29 cellular contexts compared by ENCODE assay signal in genomic region chr13:30058429-30058828, GRCh38.
"Had no signal": no experiment of that assay in that cellular context is flagged by ENCODE, and none has a peak within 500 bp of the region (broad histone marks: within the 10 kb centered on the region; RNA-seq: fewer than 3 reads in every experiment).

No MANE protein-coding gene starts in this region.

- H3K4me1 Mint-ChIP-seq: natural killer cell; stimulated activated effector memory CD8-positive, alpha-beta T cell treated with anti-CD3 and anti-CD28 coated beads, Interleukin-12 subunit alpha, Interleukin-12 subunit beta, amount 100 ng/mL, for 72 hours; stimulated activated naive CD8-positive, alpha-beta T cell treated with anti-CD3 and anti-CD28 coated beads, Interleukin-15, amount 100 ng/mL, for 72 hours had no signal

- H3K4me3 Mint-ChIP-seq: natural killer cell; nephron; neural progenitor cell; stimulated activated effector memory CD8-positive, alpha-beta T cell treated with anti-CD3 and anti-CD28 coated beads, Interleukin-12 subunit alpha, Interleukin-12 subunit beta, amount 100 ng/mL, for 72 hours; stimulated activated naive CD8-positive, alpha-beta T cell treated with anti-CD3 and anti-CD28 coated beads, Interleukin-15, amount 100 ng/mL, for 72 hours; type B pancreatic cell had no signal

- DNase-seq: natural killer cell; occipital lobe; ovary; posterior cingulate gyrus; psoas muscle; right cardiac atrium; right lobe of liver; sigmoid colon; small intestine; stimulated activated CD4-positive, alpha-beta T cell treated with anti-CD3 and anti-CD28 coated beads, Interleukin-15, amount 100 ng/mL, for 24 hours; stimulated activated CD4-positive, alpha-beta T cell treated with anti-CD3 and anti-CD28 coated beads, Interleukin-2, amount 100 ng/mL, for 24 hours; stimulated activated CD4-positive, alpha-beta T cell treated with anti-CD3 and anti-CD28 coated beads, Interleukin-2, amount 100 ng/mL, for 48 hours; stimulated activated CD4-positive, alpha-beta T cell treated with anti-CD3 and anti-CD28 coated beads, Interleukin-4, amount 100 ng/mL, for 24 hours; stimulated activated naive CD4-positive, alpha-beta T cell; stimulated activated naive CD8-positive, alpha-beta T cell treated with anti-CD3 and anti-CD28 coated beads, Interleukin-15, amount 100 ng/mL, for 72 hours; stimulated activated naive CD8-positive, alpha-beta T cell treated with anti-CD3 and anti-CD28 coated beads, Interleukin-15, Interleukin-2, amounts not matched to agents 100 U/mL and 50 U/mL, for 24 hours; substantia nigra; testis; tibial artery; transverse colon; upper lobe of right lung; uterus had no signal

- H3K9me3 Mint-ChIP-seq: natural killer cell; stimulated activated effector memory CD8-positive, alpha-beta T cell treated with anti-CD3 and anti-CD28 coated beads, Interleukin-12 subunit alpha, Interleukin-12 subunit beta, amount 100 ng/mL, for 72 hours had no signal

- H3K4me3 ChIP-seq: neural progenitor cell, ovary, psoas muscle, right lobe of liver, sigmoid colon, suprapubic skin, testis, tibial artery, transverse colon, upper lobe of right lung, uterus had no signal

- H3K27me3 Mint-ChIP-seq: progenitor cell of endocrine pancreas; stimulated activated naive CD8-positive, alpha-beta T cell treated with anti-CD3 and anti-CD28 coated beads, Interleukin-15, amount 100 ng/mL, for 72 hours; type B pancreatic cell had no signal

- H3K27me3 ChIP-seq: neural progenitor cell, ovary, right lobe of liver, sigmoid colon, suprapubic skin, testis, uterus had no signal

- H3K9me3 ChIP-seq: ovary, psoas muscle, right lobe of liver, sigmoid colon, suprapubic skin, testis, tibial artery, transverse colon, uterus had no signal

- H3K4me2 ChIP-seq: neural progenitor cell had no signal

- H3K4me1 ChIP-seq: parathyroid adenoma, psoas muscle, right lobe of liver, sigmoid colon, suprapubic skin, testis, tibial artery, transverse colon, upper lobe of right lung, uterus had no signal

- ATAC-seq: natural killer cell; psoas muscle; right cardiac atrium; right lobe of liver; stimulated activated effector memory CD8-positive, alpha-beta T cell treated with anti-CD3 and anti-CD28 coated beads, Interleukin-12 subunit alpha, Interleukin-12 subunit beta, amount 100 ng/mL, for 72 hours; stimulated activated naive CD8-positive, alpha-beta T cell treated with anti-CD3 and anti-CD28 coated beads, Interleukin-15, amount 100 ng/mL, for 72 hours; stimulated activated naive CD8-positive, alpha-beta T cell treated with anti-CD3 and anti-CD28 coated beads, Interleukin-15, Interleukin-2, amounts not matched to agents 100 U/mL and 50 U/mL, for 24 hours; upper lobe of right lung had no signal

- FAIRE-seq: small intestine had no signal

- H3K27ac Mint-ChIP-seq: natural killer cell; nephron; neural progenitor cell; progenitor cell of endocrine pancreas; stimulated activated effector memory CD8-positive, alpha-beta T cell treated with anti-CD3 and anti-CD28 coated beads, Interleukin-12 subunit alpha, Interleukin-12 subunit beta, amount 100 ng/mL, for 72 hours; stimulated activated naive CD8-positive, alpha-beta T cell treated with anti-CD3 and anti-CD28 coated beads, Interleukin-15, amount 100 ng/mL, for 72 hours; type B pancreatic cell had no signal

- H3K36me3 ChIP-seq: neural progenitor cell, ovary, right lobe of liver, sigmoid colon, suprapubic skin, tibial artery, transverse colon, upper lobe of right lung, uterus had no signal

- H3K36me3 Mint-ChIP-seq: natural killer cell; stimulated activated effector memory CD8-positive, alpha-beta T cell treated with anti-CD3 and anti-CD28 coated beads, Interleukin-12 subunit alpha, Interleukin-12 subunit beta, amount 100 ng/mL, for 72 hours; type B pancreatic cell had no signal

- H3K79me2 ChIP-seq: parathyroid adenoma had no signal

- H2AFZ ChIP-seq: neural progenitor cell, parathyroid adenoma had no signal

- H3K27ac ChIP-seq: neural progenitor cell, ovary, parathyroid adenoma, psoas muscle, right lobe of liver, sigmoid colon, suprapubic skin, testis, tibial artery, transverse colon, upper lobe of right lung, uterus had no signal
